9 cellular contexts compared by ENCODE assay signal in genomic region chr12:113359939-113360748, GRCh38. TPM values are rescaled to one million over a fixed set of nuclear protein-coding genes. Genes with fewer than 3 reads are reported as not detected.
DNase-seq lines count a peak whose midpoint lies in the region; ATAC-seq and TF ChIP-seq lines count a peak whose summit lies in the region.
"Had no signal": no experiment of that assay in that cellular context is flagged by ENCODE, and none has a peak within 500 bp of the region (broad histone marks: within the 10 kb centered on the region; RNA-seq: fewer than 3 reads in every experiment).

No MANE protein-coding gene starts in this region.

- H3K4me1 Mint-ChIP-seq in brain = peaks cover 24% of the 10 kb centered on the region
- peaks cover 8% of the 10 kb centered on the region for H3K4me1 Mint-ChIP-seq in nephron

- POLR2A ChIA-PET in BJ (lab: Charles Lee) = no interaction called here

- no peak overlapping the region for H3K27ac ChIP-seq in HUES64 (ENCODE audit: low read depth, low read length)

- 92% methylated on average over 9 of the region's 9 CpGs for WGBS in HUES64

- H3K9ac ChIP-seq in HUES64 (ENCODE audit: low read depth, low read length) = no peak overlapping the region

- H3K27me3 ChIP-seq in BJ (ENCODE audit: control insufficient read depth, insufficient read depth, low read length) (no peaks in the 10 kb centered on the region), HUES64 (ENCODE audit: insufficient read depth, low read length) (no peaks in the 10 kb centered on the region)

- TF ChIP-seq CTCF in BJ (IDR thresholded peaks at IDR 0.05; ENCODE audit: insufficient read depth, low read depth, low read length) (0 out of 2 replicates have a peak, but pooled peaks have one; percentile 12), brain (conservative IDR thresholded peaks at IDR 0.05) (peak in 1 of 2 experiments; percentile 21), nephron (IDR thresholded peaks at IDR 0.05; ENCODE audit: unreplicated experiment in 3 of 3) (no peak)

- H3K9me3 Mint-ChIP-seq in brain = no peaks in the 10 kb centered on the region
- H3K9me3 Mint-ChIP-seq in nephron = no peaks in the 10 kb centered on the region

- peak overlapping the region; percentile 85 to 95 (median 92) for H3K4me3 Mint-ChIP-seq in brain
- peak overlapping the region; percentile 84 to 88 (median 86) for H3K4me3 Mint-ChIP-seq in nephron

- peaks cover 1% of the 10 kb centered on the region; the same call in 1 of the 2 replicates for H3K36me3 ChIP-seq in BJ (ENCODE audit: control insufficient read depth, insufficient read depth, low read length)
- 0 out of 2 replicates have a peak, but pooled peaks cover 3% of the 10 kb centered on the region for H3K36me3 ChIP-seq in HUES64 (ENCODE audit: insufficient read depth, low read length)

- CTCF ChIA-PET in BJ (lab: Yijun Ruan, JAX) = no interaction called here

- peak overlapping the region; percentile 93; the same call in 1 of the 2 replicates for H3K4me3 ChIP-seq in BJ (ENCODE audit: low read depth, low read length)
- H3K4me3 ChIP-seq in HUES64 (ENCODE audit: low read length) = peak overlapping the region; percentile 99; the same call in 1 of the 2 replicates

- peaks cover 6% of the 10 kb centered on the region for H3K27me3 Mint-ChIP-seq in brain
- H3K27me3 Mint-ChIP-seq in nephron (ENCODE audit: low read depth) = peaks cover 4% of the 10 kb centered on the region

- no peak for DNase-seq in BJ (ENCODE audit: low read depth)
- no peak for DNase-seq in epidermal melanocyte (ENCODE audit: insufficient read length, low spot score)
- DNase-seq in NCI-H187 (lab: John Stamatoyannopoulos, UW) = no peak
- DNase-seq in cerebellum (ENCODE audit: low spot score) = no peak

- no peaks in the 10 kb centered on the region for H3K9me3 ChIP-seq in HUES64 (ENCODE audit: insufficient read depth, low read depth, low read length)

- ATAC-seq in HG03135 (IDR thresholded peaks at IDR 0.05; ENCODE audit: unreplicated experiment) = no peak

- H3K4me1 ChIP-seq in HUES64 (ENCODE audit: insufficient read depth, low read length) = peaks cover 10% of the 10 kb centered on the region

- H3K36me3 Mint-ChIP-seq in brain (peaks cover 29% of the 10 kb centered on the region), nephron (ENCODE audit: low read depth) (peaks cover 5% of the 10 kb centered on the region)

- peak overlapping the region; percentile 45 to 98 (median 92) for H3K27ac Mint-ChIP-seq in brain
- H3K27ac Mint-ChIP-seq in nephron = no peak overlapping the region

RNA-seq across cellular contexts. Expression of gene PLBD2, which starts 1.8 kb away (rescaled TPM):
- 20.1 and 30.9 TPM in 2 replicates for polyA plus RNA-seq in BJ (2011; rRNA removed)
- polyA minus RNA-seq in BJ (2011; rRNA and poly(A)+ RNA removed) = 24.3 and 34.9 TPM in 2 replicates
- polyA plus RNA-seq in HUES64 (2013, experiment 1 of 2) = 22.9 TPM
- polyA plus RNA-seq in HUES64 (2013, experiment 2 of 2) = 27.8 TPM
- 36.7 TPM for polyA plus RNA-seq in brain (ENCODE audit: insufficient read depth, low read depth, low replicate concordance)
- total RNA-seq in cerebellum = 11.8 TPM

RNA-seq across cellular contexts. Expression of gene SLC8B1, which starts 25.2 kb away (rescaled TPM):
- polyA plus RNA-seq in BJ (2011; rRNA removed) (14.4 and 27.3 TPM in 2 replicates), brain (ENCODE audit: insufficient read depth, low read depth, low replicate concordance) (9.6 TPM)
- polyA minus RNA-seq in BJ (2011; rRNA and poly(A)+ RNA removed) = 22.7 and 23.2 TPM in 2 replicates
- 5.7 TPM for polyA plus RNA-seq in HUES64 (2013, experiment 1 of 2)
- 7.9 TPM for polyA plus RNA-seq in HUES64 (2013, experiment 2 of 2)
- total RNA-seq in cerebellum = 7.9 TPM

RNA-seq across cellular contexts. Expression of gene SDS, which starts 43.5 kb away (rescaled TPM):
- polyA plus RNA-seq in BJ (2011; rRNA removed) (not detected in 2 replicates), brain (ENCODE audit: insufficient read depth, low read depth, low replicate concordance) (4.8 TPM)
- not detected in 2 replicates for polyA minus RNA-seq in BJ (2011; rRNA and poly(A)+ RNA removed)
- not detected for polyA plus RNA-seq in HUES64 (2013, experiment 1 of 2)
- not detected for polyA plus RNA-seq in HUES64 (2013, experiment 2 of 2)
- total RNA-seq in cerebellum = not detected
- total RNA-seq: HT-29 had no signal

Comparison
In these comparisons a context has a peak if more than half of its experiments do, and no peak if none do; other contexts are left out.
1. H3K27ac Mint-ChIP-seq: peak in brain (5 of 5); none in nephron (0 of 3).